Comparison of ENCODE assay signal across 16 cellular contexts in the genomic region with DNA sequence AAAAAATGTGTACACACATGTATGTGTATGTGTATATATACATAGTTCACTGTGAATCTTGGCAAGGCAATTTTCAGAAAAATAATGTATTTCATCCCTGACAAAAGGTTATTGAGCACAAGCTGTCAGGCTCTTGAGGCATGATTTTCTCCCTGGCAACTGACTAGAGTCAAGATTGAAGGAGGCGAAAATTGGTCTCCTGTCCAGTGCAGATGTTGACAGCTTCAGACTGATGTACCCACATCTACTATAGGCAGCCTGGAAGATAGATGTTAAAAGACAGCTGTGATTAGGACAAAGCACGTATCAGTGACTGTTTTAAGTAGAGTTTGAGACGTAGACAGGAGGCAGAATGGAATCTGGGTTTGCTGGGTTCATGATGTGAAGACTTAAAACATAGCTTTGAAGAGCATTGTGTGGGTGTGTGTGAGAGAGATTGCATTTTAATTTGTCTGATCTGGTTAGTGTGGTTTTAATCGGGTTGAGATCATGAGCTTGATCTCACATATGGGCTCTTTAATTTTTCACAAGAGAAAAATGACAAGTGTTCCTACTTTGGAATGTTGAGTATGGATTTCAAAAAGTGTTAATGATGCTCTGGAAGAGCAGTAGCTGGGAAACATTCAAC. TPM values are rescaled to one million over a fixed set of nuclear protein-coding genes. Genes with fewer than 3 reads are reported as not detected.
A peak's percentile ranks its signal among the peaks of the same experiment; 100 is the strongest.
DNase-seq lines count a peak whose midpoint lies in the region; ATAC-seq, FAIRE-seq and TF ChIP-seq lines count a peak whose summit lies in the region.
"Had no signal": no experiment of that assay in that cellular context is flagged by ENCODE, and none has a peak within 500 bp of the region (broad histone marks: within the 10 kb centered on the region; RNA-seq: fewer than 3 reads in every experiment).

No MANE protein-coding gene starts in this region.

- peaks cover 4% of the 10 kb centered on the region for H3K36me3 ChIP-seq in astrocyte (ENCODE audit: insufficient read depth, low read length)
- no peaks in the 10 kb centered on the region for H3K36me3 ChIP-seq in neural cell (ENCODE audit: insufficient read depth, low read length)
- peaks cover 3 to 7% of the 10 kb centered on the region in 2 experiments; a peak in 4 of 5 replicates for H3K36me3 ChIP-seq in HepG2 (replicated peaks in 1 of 2; ENCODE audit: control insufficient read depth in 1 of 2, insufficient read depth in 2 of 2, low read length in 2 of 2)
- H3K36me3 ChIP-seq: Peyer's patch had no signal

- POLR2A ChIA-PET in HepG2 (lab: Yijun Ruan, JAX), result interaction anchor here (1.0 kb wide), 1 partner anchor 68 kb away, joined by 3 read pairs; no protein-coding TSS in a partner anchor

- peaks cover 7% of the 10 kb centered on the region for H3K36me3 Mint-ChIP-seq in astrocyte (ENCODE audit: low read depth, unreplicated experiment)

- H3K4me3 Mint-ChIP-seq in astrocyte (ENCODE audit: unreplicated experiment), result no peak overlapping the region

- in situ Hi-C loops in HepG2 (cut with HindIII; ENCODE audit: extremely low pct_ligation_motif_present, low pct_unique_long_range_greater_than_20kb), result no loop called here

- H3K9me2 ChIP-seq in neural cell (ENCODE audit: insufficient read depth, low read length), result no peaks in the 10 kb centered on the region

- TF ChIP-seq CTCF in D721Med (IDR thresholded peaks at IDR 0.05; ENCODE audit: insufficient read depth, missing control alignments) (no peak), astrocyte (IDR thresholded peaks at IDR 0.05; ENCODE audit: insufficient read depth, low read depth, low read length) (no peak), neural cell (IDR thresholded peaks at IDR 0.05; ENCODE audit: poor library complexity, severe bottlenecking) (no peak), HepG2 (CRISPR knock-in tag; IDR thresholded peaks at IDR 0.05) (no peak)

- H3K27ac ChIP-seq in astrocyte (ENCODE audit: low read depth, low read length) (no peak overlapping the region), neural cell (ENCODE audit: low read length) (peak overlapping the region; percentile 72), substantia nigra (ENCODE audit: low read depth, low read length, poor library complexity, severe bottlenecking) (no peak overlapping the region), HepG2 (ENCODE audit: extremely low read length, insufficient read depth, low read length) (no peak overlapping the region)
- H3K27ac ChIP-seq: Peyer's patch had no signal

- H4K20me1 ChIP-seq in astrocyte (ENCODE audit: insufficient read depth, low read length) (peaks cover 83% of the 10 kb centered on the region), neural cell (ENCODE audit: insufficient read depth) (no peaks in the 10 kb centered on the region), HepG2 (ENCODE audit: insufficient read depth, low read length) (peaks cover 6% of the 10 kb centered on the region)

- H3K27me3 Mint-ChIP-seq in astrocyte (ENCODE audit: low read depth, unreplicated experiment), result no peaks in the 10 kb centered on the region

- TF ChIP-seq POLR2A in HepG2 (IDR thresholded peaks at IDR 0.05; ENCODE audit: insufficient read depth in 1 of 2, low read depth in 2 of 2, low read length in 2 of 2), result no peak

- CTCF ChIA-PET in HepG2 (lab: Yijun Ruan, JAX; ENCODE audit: low intra/inter-chr PET ratio, low total read pairs), result no interaction called here

- WGBS in HepG2 (ENCODE audit: low lambda C conversion rate), result 90% methylated on average over 4 of the region's 4 CpGs

- H3K79me2 ChIP-seq in astrocyte (ENCODE audit: insufficient read depth, low read length) (peaks cover 90% of the 10 kb centered on the region), neural cell (replicated peaks; ENCODE audit: insufficient read depth, low read length) (peaks cover 17% of the 10 kb centered on the region), HepG2 (ENCODE audit: insufficient read depth, low read length) (peaks cover 49% of the 10 kb centered on the region)

- peak overlapping the region; percentile 70 for H3K27ac Mint-ChIP-seq in astrocyte (ENCODE audit: unreplicated experiment)

- FAIRE-seq in D721Med (lab: Jason Lieb, UNC) (peak; percentile 48), astrocyte (lab: Jason Lieb, UNC) (no peak), HepG2 (lab: Jason Lieb, UNC) (no peak)

- BruUV-seq in HepG2 (replicated peaks; lab: Mats Ljungman, UMichigan), result no TSS peak

- peak; percentile 5 for DNase-seq in Ammon's horn (ENCODE audit: low spot score)
- no peak for DNase-seq in D721Med (ENCODE audit: insufficient read length, low spot score)
- DNase-seq in astrocyte (ENCODE audit: low read depth), result peak; percentile 74
- no peak for DNase-seq in substantia nigra (lab: John Stamatoyannopoulos, UW)
- DNase-seq in HT-29 (ENCODE audit: low spot score), result no peak
- DNase-seq in HepG2 (ENCODE audit: low spot score), result no peak
- DNase-seq: activated CD4-positive, alpha-beta T cell treated with anti-CD3 and anti-CD28 coated beads, Interleukin-2, amount 50 U/mL, for 4 hours; AML-193; DMS153; Kasumi-1; NCI-H1105 treated with DMSO at 0.1 percent for 48 hours; NCI-H774; occipital lobe; Peyer's patch; stimulated activated CD4-positive, alpha-beta T cell treated with anti-CD3 and anti-CD28 coated beads, Interleukin-4, amount 100 ng/mL, for 1 hour had no signal

- H3K27me3 ChIP-seq in astrocyte (ENCODE audit: insufficient read depth, low read length) (no peaks in the 10 kb centered on the region), neural cell (ENCODE audit: insufficient read depth, low read depth, low read length) (no peaks in the 10 kb centered on the region), HepG2 (ENCODE audit: control insufficient read depth in 1 of 2, insufficient read depth in 2 of 2, low read length in 2 of 2) (no peaks in the 10 kb centered on the region)
- H3K27me3 ChIP-seq: Peyer's patch had no signal

- peaks cover 47% of the 10 kb centered on the region for H3K4me1 Mint-ChIP-seq in astrocyte (ENCODE audit: low read depth, unreplicated experiment)

- no peaks in the 10 kb centered on the region for H3K9me3 Mint-ChIP-seq in astrocyte (ENCODE audit: unreplicated experiment)

- no peaks in the 10 kb centered on the region for H3F3A ChIP-seq in neural cell (ENCODE audit: insufficient read depth, low read length, poor library complexity, severe bottlenecking)

- TF ChIP-seq EP300 in neural cell (conservative IDR thresholded peaks at IDR 0.05; ENCODE audit: poor library complexity, severe bottlenecking) (peak; percentile 92), HepG2 (IDR thresholded peaks at IDR 0.05; ENCODE audit: low read depth in 2 of 2, low read length in 2 of 2) (no peak), HepG2 (CRISPR knock-in tag; IDR thresholded peaks at IDR 0.05; ENCODE audit: borderline replicate concordance) (no peak)

- intact Hi-C loops in HepG2 (cut with micrococcal nuclease; ENCODE audit: unreplicated experiment), result no loop called here

- TF ChIP-seq RAD21 in neural cell (conservative IDR thresholded peaks at IDR 0.05), result no peak
- no peak for TF ChIP-seq RAD21 in HepG2 (CRISPR knock-in tag; IDR thresholded peaks at IDR 0.05)

- no peak overlapping the region for H3K9ac ChIP-seq in astrocyte (ENCODE audit: low read length)
- H3K9ac ChIP-seq in neural cell (ENCODE audit: low read length), result peak overlapping the region; percentile 28
- H3K9ac ChIP-seq in HepG2 (ENCODE audit: insufficient read depth, low read depth, low read length), result no peak overlapping the region

- no peak overlapping the region for H3K4me3 ChIP-seq in astrocyte (ENCODE audit: insufficient read depth, low read depth, low read length)
- peak overlapping the region; percentile 43 for H3K4me3 ChIP-seq in neural cell (ENCODE audit: low read length)
- no peak overlapping the region for H3K4me3 ChIP-seq in HepG2 (replicated peaks in 1 of 3; ENCODE audit: insufficient read depth in 1 of 3, low read depth in 2 of 3, low read length in 3 of 3)
- H3K4me3 ChIP-seq: Peyer's patch had no signal

- H3K4me2 ChIP-seq in astrocyte (ENCODE audit: low read length) (no peak overlapping the region), neural cell (ENCODE audit: low read length) (peak overlapping the region; percentile 29), HepG2 (ENCODE audit: low read depth, low read length) (no peak overlapping the region)

- H2AFZ ChIP-seq in astrocyte (ENCODE audit: low read depth, low read length) (no peak overlapping the region), neural cell (ENCODE audit: low read depth, low read length) (no peak overlapping the region), HepG2 (ENCODE audit: low read length) (no peak overlapping the region)

- no peak for ATAC-seq in HepG2

- H3K4me1 ChIP-seq in astrocyte (ENCODE audit: insufficient read depth, low read length) (peaks cover 18% of the 10 kb centered on the region), HepG2 (ENCODE audit: insufficient read depth, low read length) (no peaks in the 10 kb centered on the region)

- H3K9me3 ChIP-seq in astrocyte (ENCODE audit: insufficient read depth, low read depth, low read length), result no peaks in the 10 kb centered on the region
- H3K9me3 ChIP-seq in neural cell (ENCODE audit: low read length), result no peaks in the 10 kb centered on the region
- no peaks in the 10 kb centered on the region for H3K9me3 ChIP-seq in HepG2 (ENCODE audit: low read length)
- H3K9me3 ChIP-seq: Peyer's patch had no signal

RNA-seq across cellular contexts. Expression of gene CTNNA1, which starts 39.1 kb away (rescaled TPM):
- total RNA-seq in astrocyte, result 312 and 359 TPM in 2 replicates
- polyA plus RNA-seq in neural cell, result 87.9 and 95.9 TPM in 2 replicates
- polyA minus RNA-seq in neural cell, result 88.9 and 92.3 TPM in 2 replicates
- total RNA-seq in HT-29 (2014; rRNA removed; shearing (Covaris generic)), result 416 and 425 TPM in 2 replicates
- 162 and 212 TPM in 2 replicates for total RNA-seq in HepG2 (2016; rRNA removed; fragmentation: Illumina TruSeq; extraction: Trizol)
- 34.3 and 40.0 TPM in 2 replicates for total RNA-seq in HepG2 (2016; cell fraction: cytosol; rRNA removed; fragmentation: Illumina TruSeq; extraction: Trizol; ENCODE audit: low read depth)
- 166 and 189 TPM in 2 replicates for total RNA-seq in HepG2 (2016; cell fraction: insoluble cytoplasmic fraction; rRNA removed; fragmentation: Illumina TruSeq; extraction: Trizol)
- total RNA-seq in HepG2 (2016; cell fraction: membrane; rRNA removed; fragmentation: Illumina TruSeq; extraction: Trizol), result 32.3 and 34.9 TPM in 2 replicates
- total RNA-seq in HepG2 (2016; cell fraction: nucleus; rRNA removed; fragmentation: Illumina TruSeq; extraction: Trizol), result 120 and 139 TPM in 2 replicates
- 66.8 and 72.4 TPM in 2 replicates for polyA plus RNA-seq in HepG2 (2011; rRNA removed)
- polyA plus RNA-seq in HepG2 (2011; cell fraction: cytosol; rRNA removed), result 78.6 and 78.9 TPM in 2 replicates
- 101 and 107 TPM in 2 replicates for polyA plus RNA-seq in HepG2 (2011; cell fraction: nucleus; rRNA removed)
- polyA plus RNA-seq in HepG2 (2012), result 129 and 131 TPM in 2 replicates
- polyA plus RNA-seq in HepG2 (2016; cell fraction: cytosol; fragmentation: Illumina TruSeq; extraction: Trizol; ENCODE audit: low read depth), result 5.9 and 7.5 TPM in 2 replicates
- 153 and 162 TPM in 2 replicates for polyA plus RNA-seq in HepG2 (2016; cell fraction: insoluble cytoplasmic fraction; fragmentation: Illumina TruSeq; extraction: Trizol; ENCODE audit: low read depth)
- 14.8 and 19.2 TPM in 2 replicates for polyA plus RNA-seq in HepG2 (2016; cell fraction: membrane; fragmentation: Illumina TruSeq; extraction: Trizol; ENCODE audit: low read depth)
- 115 and 117 TPM in 2 replicates for polyA plus RNA-seq in HepG2 (2016; cell fraction: nucleus; fragmentation: Illumina TruSeq; extraction: Trizol; ENCODE audit: insufficient read depth, low read depth)
- 101 and 109 TPM in 2 replicates for polyA minus RNA-seq in HepG2 (2011; rRNA and poly(A)+ RNA removed; ENCODE audit: low replicate concordance)
- polyA minus RNA-seq in HepG2 (2011; cell fraction: cytosol; rRNA and poly(A)+ RNA removed), result 115 and 142 TPM in 2 replicates
- 116 and 117 TPM in 2 replicates for polyA minus RNA-seq in HepG2 (2011; cell fraction: nucleus; rRNA and poly(A)+ RNA removed)

Comparison
In these comparisons a context has a peak if more than half of its experiments do, and no peak if none do; other contexts are left out.
1. DNase-seq: peak in Ammon's horn (single experiment) and astrocyte (single experiment); none in D721Med (single experiment), substantia nigra (0 of 49), HT-29 (single experiment) and HepG2 (single experiment).